In genomic region chr12:131896080-131896810, GRCh38 we compare ENCODE assay signal across 8 cellular contexts. TPM values are rescaled to one million over a fixed set of nuclear protein-coding genes. Genes with fewer than 3 reads are reported as not detected.
DNase-seq lines count a peak whose midpoint lies in the region; ATAC-seq and TF ChIP-seq lines count a peak whose summit lies in the region.

No MANE protein-coding gene starts in this region.

- H2AFZ ChIP-seq in IMR-90 (replicated peaks; ENCODE audit: low read length, poor library complexity) = peak overlapping the region; percentile 88

- H2AK9ac ChIP-seq in IMR-90 (replicated peaks; ENCODE audit: low read depth, low read length, poor library complexity) = peak overlapping the region; percentile 86

- H3K27me3 ChIP-seq in IMR-90 (ENCODE audit: control insufficient read depth, insufficient read depth, low read length) = no peaks in the 10 kb centered on the region; the same call in 1 of the 2 replicates
- H3K27me3 ChIP-seq in testis = no peaks in the 10 kb centered on the region

- H3K18ac ChIP-seq in IMR-90 (ENCODE audit: low read depth, low read length) = peak overlapping the region; percentile 11; the same call in 1 of the 2 replicates

- BruUV-seq in IMR-90 (replicated peaks; lab: Mats Ljungman, UMichigan) = no TSS peak

- H3K23ac ChIP-seq in IMR-90 (ENCODE audit: low read depth, low read length) = no peak overlapping the region

- H3K9ac ChIP-seq in IMR-90 (ENCODE audit: low read depth, low read length) = peak overlapping the region; percentile 62
- H3K9ac ChIP-seq in SK-N-MC (ENCODE audit: insufficient read length) = peak overlapping the region; percentile 95

- 3% methylated on average over 20 of the region's 39 CpGs; no CpG with 5 or more reads in 1 of the 2 experiments for WGBS in IMR-90 (ENCODE audit: extremely low coverage in 2 of 2, insufficient read length in 1 of 2), 2 experiments
- 2 to 4% methylated on average over 13 to 37 of the region's 39 CpGs for WGBS in testis, 2 donors

- peaks cover 10% of the 10 kb centered on the region for H3K4me1 Mint-ChIP-seq in activated naive CD8-positive, alpha-beta T cell treated with anti-CD3 and anti-CD28 coated beads, Interleukin-2, amount 50 U/mL, for 24 hours
- H3K4me1 Mint-ChIP-seq in osteocyte (ENCODE audit: unreplicated experiment) = peaks cover 22% of the 10 kb centered on the region

- H3K4me3 Mint-ChIP-seq in activated naive CD8-positive, alpha-beta T cell treated with anti-CD3 and anti-CD28 coated beads, Interleukin-2, amount 50 U/mL, for 24 hours = peak overlapping the region; percentile 79
- H3K4me3 Mint-ChIP-seq in osteocyte (ENCODE audit: unreplicated experiment) = peak overlapping the region; percentile 81

- H3K9me3 Mint-ChIP-seq in activated naive CD8-positive, alpha-beta T cell treated with anti-CD3 and anti-CD28 coated beads, Interleukin-2, amount 50 U/mL, for 24 hours = no peaks in the 10 kb centered on the region
- H3K9me3 Mint-ChIP-seq in osteocyte (ENCODE audit: unreplicated experiment) = no peaks in the 10 kb centered on the region

- H3K14ac ChIP-seq in IMR-90 (replicated peaks; ENCODE audit: low read depth, low read length) = 0 out of 2 replicates have a peak overlapping the region, but pooled peaks have one; percentile 26

- H3K79me1 ChIP-seq in IMR-90 (ENCODE audit: low read depth in 1 of 2, low read length in 2 of 2) = peaks cover 7 to 45% of the 10 kb centered on the region in 2 experiments

- H3K27ac ChIP-seq in IMR-90 (ENCODE audit: insufficient read depth, low read length) (peak overlapping the region; percentile 87), SK-N-MC (no peak overlapping the region), testis (peak overlapping the region; percentile 98 to 99)

- TF ChIP-seq CTCF in IMR-90 (conservative IDR thresholded peaks at IDR 0.05; ENCODE audit: low read depth, low read length) (no peak), osteocyte (IDR thresholded peaks at IDR 0.05) (no peak), testis (IDR thresholded peaks at IDR 0.05) (no peak)

- peaks cover 25% of the 10 kb centered on the region for H4K20me1 ChIP-seq in IMR-90 (ENCODE audit: insufficient read depth, low read length)

- peak; percentile 85 for DNase-seq in D341Med (ENCODE audit: low spot score)
- peak; percentile 89 for DNase-seq in IMR-90
- DNase-seq in SK-N-MC (ENCODE audit: low read depth, low spot score) = no peak
- DNase-seq in activated naive CD8-positive, alpha-beta T cell treated with anti-CD3 and anti-CD28 coated beads, Interleukin-2, amount 50 U/mL, for 24 hours = peak; percentile 78
- DNase-seq in Right ventricle myocardium superior = peak; percentile 95
- no peak for DNase-seq in osteocyte (ENCODE audit: extremely low spot score, unreplicated experiment)
- DNase-seq in testis = peak; percentile 94

- peaks cover 9% of the 10 kb centered on the region; the same call in 1 of the 2 replicates for H3K9me1 ChIP-seq in IMR-90 (ENCODE audit: insufficient read depth, low read length)

- CTCF ChIA-PET in IMR-90 (lab: Yijun Ruan, JAX) = no interaction called here

- no peak overlapping the region for H3K56ac ChIP-seq in IMR-90 (ENCODE audit: extremely low read depth, insufficient read depth, low read length)

- H2BK15ac ChIP-seq in IMR-90 (ENCODE audit: low read depth, low read length) = no peak overlapping the region

- ATAC-seq in GM21528 (IDR thresholded peaks at IDR 0.05; ENCODE audit: low FRiP score, unreplicated experiment) = peak; percentile 56
- peak; percentile 78 for ATAC-seq in IMR-90 (ENCODE audit: low read depth)
- peak; percentile 78 for ATAC-seq in activated naive CD8-positive, alpha-beta T cell treated with anti-CD3 and anti-CD28 coated beads, Interleukin-2, amount 50 U/mL, for 24 hours
- peak; percentile 90 for ATAC-seq in Right ventricle myocardium superior (ENCODE audit: poor library complexity)

- H3K4me1 ChIP-seq in IMR-90 (ENCODE audit: control insufficient read depth, insufficient read depth, low read length) (peaks cover 10% of the 10 kb centered on the region), testis (peaks cover 19% of the 10 kb centered on the region)

- dilution Hi-C loops in IMR-90 (cut with HindIII; ENCODE audit: low sequenced_read_pairs, unreplicated experiment) = no loop called here

- H4K91ac ChIP-seq in IMR-90 (ENCODE audit: insufficient read depth, low read depth, low read length) = peak overlapping the region; percentile 55

- H4K8ac ChIP-seq in IMR-90 (ENCODE audit: low read depth in 2 of 2, low read length in 2 of 2) = peak overlapping the region in 1 of 2 experiments; percentile 62; a peak in 1 of 4 replicates

- H3K4me3 ChIP-seq in IMR-90 (ENCODE audit: insufficient read depth, low read depth, low read length) (peak overlapping the region; percentile 59), SK-N-MC (peak overlapping the region; percentile 94), testis (peak overlapping the region; percentile 63 to 69)

- H3K4ac ChIP-seq in IMR-90 (ENCODE audit: low read depth, low read length) = peak overlapping the region; percentile 54

- peak overlapping the region; percentile 49 for H2BK120ac ChIP-seq in IMR-90 (ENCODE audit: low read depth, low read length)

- 0 out of 2 replicates have a peak overlapping the region, but pooled peaks have one; percentile 20 for H2AK5ac ChIP-seq in IMR-90 (ENCODE audit: low read depth, low read length)

- H2BK5ac ChIP-seq in IMR-90 (ENCODE audit: low read depth, low read length, poor library complexity, severe bottlenecking) = peak overlapping the region; percentile 87

- intact Hi-C loops in IMR-90 (cut with micrococcal nuclease) (loop anchor here (2.0 to 5.0 kb wide), 2 partner anchors 33 to 64 kb away; partner anchors contain the start of gene PUS1), Right ventricle myocardium superior (cut with DNase I) (no loop called here), testis (cut with DNase I; ENCODE audit: low total_unique reads) (no loop called here)

- peak overlapping the region; percentile 98 for H3K4me2 ChIP-seq in IMR-90 (ENCODE audit: low read depth, low read length)

- no peaks in the 10 kb centered on the region for H3K27me3 Mint-ChIP-seq in activated naive CD8-positive, alpha-beta T cell treated with anti-CD3 and anti-CD28 coated beads, Interleukin-2, amount 50 U/mL, for 24 hours
- H3K27me3 Mint-ChIP-seq in osteocyte (ENCODE audit: unreplicated experiment) = no peaks in the 10 kb centered on the region

- H3K27ac Mint-ChIP-seq in activated naive CD8-positive, alpha-beta T cell treated with anti-CD3 and anti-CD28 coated beads, Interleukin-2, amount 50 U/mL, for 24 hours = no peak overlapping the region
- H3K27ac Mint-ChIP-seq in osteocyte (ENCODE audit: unreplicated experiment) = peak overlapping the region; percentile 80

- H3K36me3 ChIP-seq in IMR-90 (ENCODE audit: control insufficient read depth, insufficient read depth, low read length) (peaks cover 19% of the 10 kb centered on the region; the same call in 1 of the 2 replicates), SK-N-MC (ENCODE audit: insufficient read depth, low read length) (peaks cover 13% of the 10 kb centered on the region; the same call in 1 of the 2 replicates), testis (ENCODE audit: low read depth, missing control alignments) (no peaks in the 10 kb centered on the region)

- H2BK20ac ChIP-seq in IMR-90 (ENCODE audit: low read depth, low read length) = no peak overlapping the region

- in situ Hi-C loops in IMR-90 (cut with MboI; ENCODE audit: low sequenced_read_pairs) = no loop called here

- H4K5ac ChIP-seq in IMR-90 (ENCODE audit: low read depth, low read length) = peak overlapping the region; percentile 14; the same call in 1 of the 2 replicates

- 0 out of 2 replicates have a peak, but pooled peaks have one; percentile 10 for TF ChIP-seq RAD21 in IMR-90 (IDR thresholded peaks at IDR 0.05; ENCODE audit: low read length)

- POLR2A ChIA-PET in IMR-90 (lab: Charles Lee; ENCODE audit: unreplicated experiment) = interaction anchor here (1.0 kb wide), 1 partner anchor 14 kb away, joined by 3 read pairs; no protein-coding TSS in a partner anchor

- no peaks in the 10 kb centered on the region for H3K36me3 Mint-ChIP-seq in activated naive CD8-positive, alpha-beta T cell treated with anti-CD3 and anti-CD28 coated beads, Interleukin-2, amount 50 U/mL, for 24 hours (ENCODE audit: low read depth)
- H3K36me3 Mint-ChIP-seq in osteocyte (ENCODE audit: unreplicated experiment) = no peaks in the 10 kb centered on the region

- H3K9me3 ChIP-seq in IMR-90 (ENCODE audit: control insufficient read depth, insufficient read depth, low read length) = no peaks in the 10 kb centered on the region
- H3K9me3 ChIP-seq in SK-N-MC (ENCODE audit: low read depth, low read length) = no peaks in the 10 kb centered on the region
- H3K9me3 ChIP-seq in testis = no peaks in the 10 kb centered on the region

- TF ChIP-seq POLR2A in IMR-90 (IDR thresholded peaks at IDR 0.05; ENCODE audit: low read depth, low read length) = peak; percentile 94
- peak; percentile 85 for TF ChIP-seq POLR2A in testis (IDR thresholded peaks at IDR 0.05)

TF ChIP-seq in IMR-90, 13 proteins besides CTCF, POLR2A, EP300 and RAD21 (continues in another document):
- TF ChIP-seq RFX5 (IDR thresholded peaks at IDR 0.05; ENCODE audit: low read depth, low read length) (no peak), BHLHE40 (IDR thresholded peaks at IDR 0.05; ENCODE audit: low read depth, low read length) (no peak)

RNA-seq across cellular contexts. Expression of gene ULK1, which starts 1.8 kb away (rescaled TPM):
- total RNA-seq in IMR-90 (2012; rRNA removed) = 1.8 and 1.9 TPM in 2 replicates
- polyA plus RNA-seq in IMR-90 (2012; rRNA removed) = 19.2 and 20.0 TPM in 2 replicates
- 7.8 and 17.2 TPM in 2 replicates for polyA plus RNA-seq in IMR-90 (2012; cell fraction: cytosol; rRNA removed)
- 80.3 and 166 TPM in 2 replicates for polyA plus RNA-seq in IMR-90 (2012; cell fraction: nucleus; rRNA removed; ENCODE audit: low replicate concordance)
- 49.8 TPM for total RNA-seq in Right ventricle myocardium superior
- 69.6 and 74.7 TPM in 2 replicates for total RNA-seq in osteocyte
- 10 to 100 TPM; 49.9 to 53.5 TPM for total RNA-seq in testis
- polyA plus RNA-seq in testis (ENCODE audit: insufficient read depth, low read depth, low replicate concordance) = 29.2 TPM

RNA-seq across cellular contexts. Expression of gene PUS1, which starts 32.8 kb away (rescaled TPM):
- total RNA-seq in IMR-90 (2012; rRNA removed) = 11.4 and 14.0 TPM in 2 replicates
- polyA plus RNA-seq in IMR-90 (2012; rRNA removed) = 33.1 and 36.7 TPM in 2 replicates
- polyA plus RNA-seq in IMR-90 (2012; cell fraction: cytosol; rRNA removed) = 28.6 and 35.9 TPM in 2 replicates
- polyA plus RNA-seq in IMR-90 (2012; cell fraction: nucleus; rRNA removed; ENCODE audit: low replicate concordance) = 86.5 and 151 TPM in 2 replicates
- 5.8 TPM for total RNA-seq in Right ventricle myocardium superior
- 18.8 and 19.5 TPM in 2 replicates for total RNA-seq in osteocyte
- 10 to 100 TPM; 25.2 to 26.0 TPM for total RNA-seq in testis
- polyA plus RNA-seq in testis (ENCODE audit: insufficient read depth, low read depth, low replicate concordance) = 16.9 TPM

RNA-seq across cellular contexts. Expression of gene EP400, which starts 53.5 kb away (rescaled TPM):
- total RNA-seq in IMR-90 (2012; rRNA removed) (4.3 and 5.3 TPM in 2 replicates), Right ventricle myocardium superior (12.3 TPM), osteocyte (51.3 and 51.8 TPM in 2 replicates), testis (10 to 100 TPM; 69.4 to 83.0 TPM)
- polyA plus RNA-seq in IMR-90 (2012; rRNA removed) (10.3 and 11.4 TPM in 2 replicates), testis (ENCODE audit: insufficient read depth, low read depth, low replicate concordance) (44.2 TPM)
- 5.7 and 6.6 TPM in 2 replicates for polyA plus RNA-seq in IMR-90 (2012; cell fraction: cytosol; rRNA removed)
- 20.1 and 26.9 TPM in 2 replicates for polyA plus RNA-seq in IMR-90 (2012; cell fraction: nucleus; rRNA removed; ENCODE audit: low replicate concordance)

Comparison
In these comparisons a context has a peak if more than half of its experiments do, and no peak if none do; other contexts are left out.
1. DNase-seq: peak in D341Med (single experiment), IMR-90 (single experiment), activated naive CD8-positive, alpha-beta T cell treated with anti-CD3 and anti-CD28 coated beads, Interleukin-2, amount 50 U/mL, for 24 hours (single experiment), Right ventricle myocardium superior (single experiment) and testis (single experiment); none in SK-N-MC (single experiment) and osteocyte (single experiment).
2. RNA of gene ULK1, which starts 1.8 kb away (total RNA-seq): 69.6 to 74.7 TPM in osteocyte, 49.9 to 53.5 TPM in testis and 49.8 TPM in Right ventricle myocardium superior (single experiment); 1.8 to 1.9 TPM in IMR-90; every median in the first group is over 10 times any median in the second.
3. Peak in every context shown above with its lines, with median percentiles within 50 percentile points of each other: ATAC-seq and H3K4me3 ChIP-seq.